In the genomic region with DNA sequence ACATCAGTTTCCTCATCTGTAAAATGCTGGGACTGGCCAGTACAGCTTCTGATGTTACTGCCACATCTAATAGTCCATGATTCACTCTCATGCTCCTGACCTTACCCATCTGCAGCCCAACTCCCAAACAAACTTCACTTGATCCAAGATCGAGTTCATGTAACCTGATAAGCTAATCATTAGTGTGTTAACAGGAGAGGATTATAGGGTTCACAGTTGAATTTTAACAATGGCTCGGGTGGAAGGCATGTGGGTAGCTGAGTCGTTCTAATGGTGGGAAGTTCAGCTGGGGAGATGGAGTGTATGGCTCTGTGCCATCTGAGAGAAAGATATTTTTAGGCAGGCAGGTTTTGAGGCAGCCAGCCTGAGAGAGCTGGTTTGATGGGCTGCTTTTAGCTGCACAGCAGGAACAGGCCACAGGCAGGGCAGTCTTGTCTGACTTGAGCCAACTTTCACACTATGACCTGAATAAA, we compare ENCODE assay signal across 1 cellular context.
TF ChIP-seq lines count a peak whose summit lies in the region.

No MANE protein-coding gene starts in this region.

TF ChIP-seq in GM12878, 131 proteins besides CTCF, POLR2A, EP300 and RAD21 (continued from another document):
- TF ChIP-seq, protein P1, sequence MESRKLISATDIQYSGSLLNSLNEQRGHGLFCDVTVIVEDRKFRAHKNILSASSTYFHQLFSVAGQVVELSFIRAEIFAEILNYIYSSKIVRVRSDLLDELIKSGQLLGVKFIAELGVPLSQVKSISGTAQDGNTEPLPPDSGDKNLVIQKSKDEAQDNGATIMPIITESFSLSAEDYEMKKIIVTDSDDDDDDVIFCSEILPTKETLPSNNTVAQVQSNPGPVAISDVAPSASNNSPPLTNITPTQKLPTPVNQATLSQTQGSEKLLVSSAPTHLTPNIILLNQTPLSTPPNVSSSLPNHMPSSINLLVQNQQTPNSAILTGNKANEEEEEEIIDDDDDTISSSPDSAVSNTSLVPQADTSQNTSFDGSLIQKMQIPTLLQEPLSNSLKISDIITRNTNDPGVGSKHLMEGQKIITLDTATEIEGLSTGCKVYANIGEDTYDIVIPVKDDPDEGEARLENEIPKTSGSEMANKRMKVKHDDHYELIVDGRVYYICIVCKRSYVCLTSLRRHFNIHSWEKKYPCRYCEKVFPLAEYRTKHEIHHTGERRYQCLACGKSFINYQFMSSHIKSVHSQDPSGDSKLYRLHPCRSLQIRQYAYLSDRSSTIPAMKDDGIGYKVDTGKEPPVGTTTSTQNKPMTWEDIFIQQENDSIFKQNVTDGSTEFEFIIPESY (IDR thresholded peaks at IDR 0.05), result no peak
